ENCODE assay signal across 29 cellular contexts in the genomic region with DNA sequence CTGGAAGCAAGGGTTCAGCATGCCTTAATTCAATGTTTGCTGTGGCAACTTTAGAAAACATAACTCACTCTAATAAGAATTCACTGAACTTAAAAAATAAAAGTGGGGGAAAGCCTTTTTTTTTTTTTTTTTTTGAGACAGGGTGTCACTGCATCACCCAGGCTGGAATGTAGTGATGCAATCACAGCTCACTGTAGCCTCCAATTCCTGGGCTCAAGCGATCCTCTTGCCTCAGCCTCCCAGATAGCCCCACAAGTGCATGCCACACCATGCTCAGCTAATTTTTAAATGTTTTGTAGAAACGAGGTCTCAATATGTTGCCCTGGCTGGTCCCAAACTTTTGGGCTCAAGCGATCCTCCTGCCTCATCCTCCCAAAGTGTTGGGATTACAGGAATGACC.
"Had no signal": no experiment of that assay in that cellular context is flagged by ENCODE, and none has a peak within 500 bp of the region (broad histone marks: within the 10 kb centered on the region; RNA-seq: fewer than 3 reads in every experiment).

No MANE protein-coding gene starts in this region.

- H3K4me1 ChIP-seq: left lung, lower lobe of right lung, neural progenitor cell, sigmoid colon, spleen, transverse colon, upper lobe of right lung had no signal

- H2AFZ ChIP-seq: neural progenitor cell had no signal

- H3K27me3 ChIP-seq: left lung, neural progenitor cell, neutrophil, sigmoid colon, spleen, transverse colon, upper lobe of right lung had no signal

- H3K27me3 Mint-ChIP-seq: progenitor cell of endocrine pancreas; stimulated activated naive CD8-positive, alpha-beta T cell treated with anti-CD3 and anti-CD28 coated beads, Interleukin-15, Interleukin-2, amounts not matched to agents 100 ng/mL and 50 ng/mL, for 24 hours had no signal

- DNase-seq: hypothalamus; immature natural killer cell; kidney; left colon; left lung; lower lobe of right lung; mammary epithelial cell; mesendoderm; naive B cell; natural killer cell; nephron progenitor cell; occipital lobe; right cardiac atrium; sigmoid colon; small intestine; spleen; stimulated activated CD4-positive, alpha-beta T cell treated with anti-CD3 and anti-CD28 coated beads, Interleukin-4, amount 100 ng/mL, for 24 hours; stimulated activated naive CD4-positive, alpha-beta T cell; substantia nigra; transverse colon; upper lobe of right lung had no signal

- H3K9ac ChIP-seq: neural progenitor cell had no signal

- H3K9me3 Mint-ChIP-seq: immature natural killer cell; natural killer cell; stimulated activated effector memory CD8-positive, alpha-beta T cell treated with anti-CD3 and anti-CD28 coated beads, Interleukin-12 subunit alpha, Interleukin-12 subunit beta, amount 100 ng/mL, for 72 hours; stimulated activated naive CD8-positive, alpha-beta T cell treated with anti-CD3 and anti-CD28 coated beads, Interleukin-15, Interleukin-2, amounts not matched to agents 100 ng/mL and 50 ng/mL, for 24 hours had no signal

- H3K4me2 ChIP-seq: neural progenitor cell had no signal

- H3K36me3 Mint-ChIP-seq: immature natural killer cell; mesothelial cell of epicardium; naive B cell; natural killer cell; neural progenitor cell; stimulated activated effector memory CD8-positive, alpha-beta T cell treated with anti-CD3 and anti-CD28 coated beads, Interleukin-12 subunit alpha, Interleukin-12 subunit beta, amount 100 ng/mL, for 72 hours had no signal

- H3K4me3 Mint-ChIP-seq: immature natural killer cell; mesothelial cell of epicardium; naive B cell; natural killer cell; nephron progenitor cell; neural progenitor cell; stimulated activated effector memory CD8-positive, alpha-beta T cell treated with anti-CD3 and anti-CD28 coated beads, Interleukin-12 subunit alpha, Interleukin-12 subunit beta, amount 100 ng/mL, for 72 hours; stimulated activated naive CD8-positive, alpha-beta T cell treated with anti-CD3 and anti-CD28 coated beads, Interleukin-15, Interleukin-2, amounts not matched to agents 100 ng/mL and 50 ng/mL, for 24 hours had no signal

- H3K27ac Mint-ChIP-seq: immature natural killer cell; mesothelial cell of epicardium; naive B cell; natural killer cell; nephron progenitor cell; neural progenitor cell; progenitor cell of endocrine pancreas; stimulated activated effector memory CD8-positive, alpha-beta T cell treated with anti-CD3 and anti-CD28 coated beads, Interleukin-12 subunit alpha, Interleukin-12 subunit beta, amount 100 ng/mL, for 72 hours; stimulated activated naive CD8-positive, alpha-beta T cell treated with anti-CD3 and anti-CD28 coated beads, Interleukin-15, Interleukin-2, amounts not matched to agents 100 ng/mL and 50 ng/mL, for 24 hours had no signal

- H3K4me1 Mint-ChIP-seq: immature natural killer cell; mesothelial cell of epicardium; naive B cell; natural killer cell; nephron progenitor cell; neural progenitor cell; stimulated activated effector memory CD8-positive, alpha-beta T cell treated with anti-CD3 and anti-CD28 coated beads, Interleukin-12 subunit alpha, Interleukin-12 subunit beta, amount 100 ng/mL, for 72 hours had no signal

- FAIRE-seq: islet of Langerhans, kidney, small intestine, urothelium cell line had no signal

- ATAC-seq: left colon; left lung; lower lobe of right lung; natural killer cell; right cardiac atrium; stimulated activated effector memory CD8-positive, alpha-beta T cell treated with anti-CD3 and anti-CD28 coated beads, Interleukin-12 subunit alpha, Interleukin-12 subunit beta, amount 100 ng/mL, for 72 hours; upper lobe of right lung had no signal

- H3K36me3 ChIP-seq: left lung, lower lobe of right lung, neural progenitor cell, neutrophil, sigmoid colon, spleen, transverse colon, upper lobe of right lung had no signal

- H3K4me3 ChIP-seq: left lung, lower lobe of right lung, neural progenitor cell, sigmoid colon, spleen, transverse colon, upper lobe of right lung had no signal

- H3K9me3 ChIP-seq: left lung, lower lobe of right lung, neutrophil, sigmoid colon, spleen, transverse colon, upper lobe of right lung had no signal

- H3K27ac ChIP-seq: left lung, lower lobe of right lung, neural progenitor cell, neutrophil, sigmoid colon, spleen, transverse colon, upper lobe of right lung had no signal
